Comparison of ENCODE assay signal across 9 cellular contexts in genomic region chr11:75667831-75668507, GRCh38. TPM values are rescaled to one million over a fixed set of nuclear protein-coding genes. Genes with fewer than 3 reads are reported as not detected.
DNase-seq lines count a peak whose midpoint lies in the region; ATAC-seq and TF ChIP-seq lines count a peak whose summit lies in the region.
"Had no signal": no experiment of that assay in that cellular context is flagged by ENCODE, and none has a peak within 500 bp of the region (broad histone marks: within the 10 kb centered on the region; RNA-seq: fewer than 3 reads in every experiment).

No MANE protein-coding gene starts in this region.

- peaks cover 6% of the 10 kb centered on the region for H3K27me3 ChIP-seq in mammary epithelial cell (ENCODE audit: insufficient read depth, low read length)

- H3K4me1 ChIP-seq in mammary epithelial cell (ENCODE audit: insufficient read depth, low read length): peaks cover 16% of the 10 kb centered on the region

- no peak for ATAC-seq in HG02571 (IDR thresholded peaks at IDR 0.05; ENCODE audit: unreplicated experiment)
- ATAC-seq: HCT116 had no signal

- peak overlapping the region; percentile 94 for H2AFZ ChIP-seq in mammary epithelial cell (ENCODE audit: low read depth, low read length)

- H3K9ac ChIP-seq in mammary epithelial cell (ENCODE audit: insufficient read depth, low read length): no peak overlapping the region

- peak overlapping the region; percentile 99 for H3K4me2 ChIP-seq in mammary epithelial cell (ENCODE audit: insufficient read depth, low read depth, low read length)

- no peaks in the 10 kb centered on the region for H3K79me2 ChIP-seq in mammary epithelial cell (ENCODE audit: insufficient read depth, low read length)

- H3K27ac ChIP-seq in mammary epithelial cell (ENCODE audit: insufficient read depth, low read depth, low read length): no peak overlapping the region

- H3K9me3 ChIP-seq in mammary epithelial cell (replicated peaks; ENCODE audit: insufficient read depth, low read length): no peaks in the 10 kb centered on the region

- TF ChIP-seq CTCF in AG09309 (IDR thresholded peaks at IDR 0.05; ENCODE audit: control insufficient read depth, insufficient read depth, low read depth, low read length, missing control alignments) (no peak), GM13977 (IDR thresholded peaks at IDR 0.05; ENCODE audit: extremely low read depth, insufficient read depth, missing control alignments) (no peak), mammary epithelial cell (conservative IDR thresholded peaks at IDR 0.05 in 1 of 2, IDR thresholded peaks at IDR 0.05 in 1 of 2; ENCODE audit: extremely low read depth in 1 of 2, insufficient read depth in 1 of 2, low read depth in 1 of 2, low read length in 2 of 2) (no peak)

- dilution Hi-C loops in mammary epithelial cell (cut with HindIII; ENCODE audit: low sequenced_read_pairs): no loop called here

- CTCF ChIA-PET in mammary epithelial cell (lab: Charles Lee; ENCODE audit: low non-redundant PET): interaction anchor here (0.7 kb wide), 1 partner anchor 33 kb away, joined by 7 read pairs; no protein-coding TSS in a partner anchor

- peak overlapping the region; percentile 48 for H3K4me3 ChIP-seq in AG09309 (ENCODE audit: control insufficient read depth, low read depth, low read length)
- peak overlapping the region; percentile 25 to 53 (median 44) for H3K4me3 ChIP-seq in mammary epithelial cell (replicated peaks in 1 of 3; ENCODE audit: insufficient read depth in 1 of 3, low read depth in 2 of 3, low read length in 3 of 3)
- peak overlapping the region; percentile 48 for H3K4me3 ChIP-seq in skeletal muscle cell (ENCODE audit: low read depth, low read length)

- intact Hi-C loops in mammary epithelial cell (cut with micrococcal nuclease): loop anchor here (2.0 kb wide), 1 partner anchor 121 kb away; no protein-coding TSS in a partner anchor

- DNase-seq in AG09309 (ENCODE audit: low read depth) (no peak), GM13977 (ENCODE audit: low spot score) (peak; percentile 85), NCI-H748 treated with DMSO at 0.1 percent for 48 hours (lab: John Stamatoyannopoulos, UW) (peak; percentile 53), mammary epithelial cell (peak; percentile 36), iPS-NIHi7 (ENCODE audit: extremely low spot score) (peak; percentile 79), skeletal muscle cell (ENCODE audit: low read depth) (no peak), cortex of kidney (lab: John Stamatoyannopoulos, UW) (no peak)

- in situ Hi-C loops in GM13977 (cut with MboI; ENCODE audit: low pct_unique_long_range_greater_than_20kb, low sequenced_read_pairs, unreplicated experiment): no loop called here
- in situ Hi-C loops in mammary epithelial cell (cut with MboI; ENCODE audit: low sequenced_read_pairs in 2 of 2): no loop called here

- no peaks in the 10 kb centered on the region for H3K36me3 ChIP-seq in mammary epithelial cell (ENCODE audit: insufficient read depth, low read length)

- 11% methylated on average over 18 of the region's 77 CpGs for whole genome bisulfite sequencing in mammary epithelial cell (ENCODE audit: low coverage, missing lambda C conversion rate)

- no TSS peak for BruUV-seq in mammary epithelial cell (replicated peaks; lab: Mats Ljungman, UMichigan)

- H4K20me1 ChIP-seq in mammary epithelial cell (ENCODE audit: insufficient read depth, low read length): no peaks in the 10 kb centered on the region

RNA-seq across cellular contexts. Expression of gene MAP6, which starts 0.9 kb away (rescaled TPM):
- total RNA-seq in mammary epithelial cell: 1 to 10 TPM; 4.3 to 8.8 TPM
- 0.87 TPM for polyA plus RNA-seq in mammary epithelial cell
- not detected for polyA minus RNA-seq in mammary epithelial cell

RNA-seq across cellular contexts. Expression of gene MOGAT2, which starts 49.7 kb away (rescaled TPM):
- not detected for total RNA-seq in mammary epithelial cell
- polyA plus RNA-seq in mammary epithelial cell: not detected
- polyA minus RNA-seq in mammary epithelial cell: not detected

Comparison
In these comparisons a context has a peak if more than half of its experiments do, and no peak if none do; other contexts are left out.
1. DNase-seq: peak in GM13977 (single experiment), NCI-H748 treated with DMSO at 0.1 percent for 48 hours (single experiment), mammary epithelial cell (single experiment) and iPS-NIHi7 (single experiment); none in AG09309 (single experiment), skeletal muscle cell (single experiment) and cortex of kidney (single experiment).
2. Peak in every context shown above with its lines, with median percentiles within 50 percentile points of each other: H3K4me3 ChIP-seq.